1 cellular context compared by ENCODE assay signal in the genomic region with DNA sequence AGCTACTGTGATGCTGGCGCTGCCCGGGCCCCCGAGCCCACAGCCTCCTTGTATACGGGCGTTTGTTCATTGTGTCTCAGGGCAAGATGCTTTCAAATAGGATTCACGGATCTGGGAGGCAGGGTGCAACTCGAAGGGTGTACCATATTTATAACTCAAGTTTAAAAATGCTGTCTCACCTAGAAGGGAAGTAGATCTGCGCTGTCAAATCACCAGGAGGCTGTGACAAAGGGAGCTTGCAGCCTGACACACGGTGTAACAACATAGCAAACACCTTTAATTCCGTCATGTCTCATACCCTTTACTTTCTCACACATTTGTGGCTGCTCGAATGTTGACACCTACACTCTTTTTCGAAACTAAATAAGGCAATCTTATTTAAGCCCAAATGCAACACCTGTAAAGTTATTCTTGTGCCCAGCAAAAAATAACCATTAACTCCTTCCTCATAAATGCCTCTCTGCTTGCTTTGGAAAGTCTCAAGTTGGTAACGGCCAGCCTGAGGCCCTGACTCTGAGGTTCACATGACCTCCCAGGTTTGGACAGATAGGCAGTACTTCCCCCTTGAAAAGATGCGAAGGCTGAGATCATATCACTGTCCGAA.
TF ChIP-seq lines count a peak whose summit lies in the region.

No MANE protein-coding gene starts in this region.

TF ChIP-seq in K562, 482 proteins besides CTCF, POLR2A, EP300 and RAD21 (continued from another document and continues in another):
- TF ChIP-seq, protein P1, sequence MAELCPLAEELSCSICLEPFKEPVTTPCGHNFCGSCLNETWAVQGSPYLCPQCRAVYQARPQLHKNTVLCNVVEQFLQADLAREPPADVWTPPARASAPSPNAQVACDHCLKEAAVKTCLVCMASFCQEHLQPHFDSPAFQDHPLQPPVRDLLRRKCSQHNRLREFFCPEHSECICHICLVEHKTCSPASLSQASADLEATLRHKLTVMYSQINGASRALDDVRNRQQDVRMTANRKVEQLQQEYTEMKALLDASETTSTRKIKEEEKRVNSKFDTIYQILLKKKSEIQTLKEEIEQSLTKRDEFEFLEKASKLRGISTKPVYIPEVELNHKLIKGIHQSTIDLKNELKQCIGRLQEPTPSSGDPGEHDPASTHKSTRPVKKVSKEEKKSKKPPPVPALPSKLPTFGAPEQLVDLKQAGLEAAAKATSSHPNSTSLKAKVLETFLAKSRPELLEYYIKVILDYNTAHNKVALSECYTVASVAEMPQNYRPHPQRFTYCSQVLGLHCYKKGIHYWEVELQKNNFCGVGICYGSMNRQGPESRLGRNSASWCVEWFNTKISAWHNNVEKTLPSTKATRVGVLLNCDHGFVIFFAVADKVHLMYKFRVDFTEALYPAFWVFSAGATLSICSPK (IDR thresholded peaks at IDR 0.05; ENCODE audit: borderline replicate concordance): no peak
- no peak for TF ChIP-seq NFE2L1 (tag; IDR thresholded peaks at IDR 0.05; ENCODE audit: borderline replicate concordance, low read depth)
- no peak for TF ChIP-seq GTF2E2 (tag; IDR thresholded peaks at IDR 0.05)
- no peak for TF ChIP-seq MTA1 (IDR thresholded peaks at IDR 0.05; ENCODE audit: borderline replicate concordance)
- TF ChIP-seq ADNP (tag; IDR thresholded peaks at IDR 0.05): no peak
- no peak for TF ChIP-seq CCAR2 (IDR thresholded peaks at IDR 0.05; ENCODE audit: low read depth, low read length)
- no peak for TF ChIP-seq NFXL1 (CRISPR knock-in tag; IDR thresholded peaks at IDR 0.05)
- no peak for TF ChIP-seq ZBTB2 (IDR thresholded peaks at IDR 0.05)
- TF ChIP-seq PTRF (tag; IDR thresholded peaks at IDR 0.05): no peak
- no peak for TF ChIP-seq BRCA1 (IDR thresholded peaks at IDR 0.05)
- no peak for TF ChIP-seq BRCA1 (CRISPR knock-in tag; IDR thresholded peaks at IDR 0.05)
- TF ChIP-seq RFX5 (IDR thresholded peaks at IDR 0.05; ENCODE audit: low read depth, low read length): no peak
- TF ChIP-seq ZNF584 (CRISPR knock-in tag; IDR thresholded peaks at IDR 0.05; ENCODE audit: low read depth): no peak
- no peak for TF ChIP-seq IFI16 (CRISPR knock-in tag; IDR thresholded peaks at IDR 0.05)
- no peak for TF ChIP-seq GATA2 (CRISPR knock-in tag; IDR thresholded peaks at IDR 0.05)
- TF ChIP-seq HMG20A (CRISPR knock-in tag; conservative IDR thresholded peaks at IDR 0.05): no peak
- no peak for TF ChIP-seq CBFB (CRISPR knock-in tag; IDR thresholded peaks at IDR 0.05)
- TF ChIP-seq ZNF347 (CRISPR knock-in tag; IDR thresholded peaks at IDR 0.05; ENCODE audit: low read depth): no peak
- no peak for TF ChIP-seq DNMT1 (IDR thresholded peaks at IDR 0.05)
- no peak for TF ChIP-seq SMAD3 (CRISPR knock-in tag; conservative IDR thresholded peaks at IDR 0.05)
- TF ChIP-seq ZC3H11A (IDR thresholded peaks at IDR 0.05; ENCODE audit: low read depth, low read length): no peak
- no peak for TF ChIP-seq EHMT2 (IDR thresholded peaks at IDR 0.05)
- no peak for TF ChIP-seq BRF1 (IDR thresholded peaks at IDR 0.05; ENCODE audit: borderline replicate concordance, extremely low read depth, insufficient read length)
- TF ChIP-seq POU5F1 (IDR thresholded peaks at IDR 0.05; ENCODE audit: borderline replicate concordance, low read depth, low read length, partially characterized antibody): no peak
- no peak for TF ChIP-seq ZZZ3 (IDR thresholded peaks at IDR 0.05)
- TF ChIP-seq SIN3A (IDR thresholded peaks at IDR 0.05; ENCODE audit: borderline replicate concordance in 2 of 2, control insufficient read depth in 1 of 2, low read depth in 2 of 2, low read length in 2 of 2): no peak
- TF ChIP-seq SMARCE1 (IDR thresholded peaks at IDR 0.05): peak; percentile 27; the same call in 1 of the 2 replicates
- TF ChIP-seq ZC3H4 (CRISPR knock-in tag; IDR thresholded peaks at IDR 0.05; ENCODE audit: borderline replicate concordance): no peak
- no peak for TF ChIP-seq GABPB1 (CRISPR knock-in tag; IDR thresholded peaks at IDR 0.05)
- TF ChIP-seq SMAD4 (CRISPR knock-in tag; conservative IDR thresholded peaks at IDR 0.05): no peak
- TF ChIP-seq ELF2 (CRISPR knock-in tag; IDR thresholded peaks at IDR 0.05): no peak
- TF ChIP-seq ZNF431 (CRISPR knock-in tag; IDR thresholded peaks at IDR 0.05): no peak; the same call in 1 of the 2 replicates
- peak; percentile 72 for TF ChIP-seq CHD1 (IDR thresholded peaks at IDR 0.05; ENCODE audit: low read length)
- no peak for TF ChIP-seq CREB5 (CRISPR knock-in tag; IDR thresholded peaks at IDR 0.05)
- TF ChIP-seq, protein P2, sequence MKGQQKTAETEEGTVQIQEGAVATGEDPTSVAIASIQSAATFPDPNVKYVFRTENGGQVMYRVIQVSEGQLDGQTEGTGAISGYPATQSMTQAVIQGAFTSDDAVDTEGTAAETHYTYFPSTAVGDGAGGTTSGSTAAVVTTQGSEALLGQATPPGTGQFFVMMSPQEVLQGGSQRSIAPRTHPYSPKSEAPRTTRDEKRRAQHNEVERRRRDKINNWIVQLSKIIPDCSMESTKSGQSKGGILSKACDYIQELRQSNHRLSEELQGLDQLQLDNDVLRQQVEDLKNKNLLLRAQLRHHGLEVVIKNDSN (CRISPR knock-in tag; IDR thresholded peaks at IDR 0.05): no peak
- TF ChIP-seq, protein P3, sequence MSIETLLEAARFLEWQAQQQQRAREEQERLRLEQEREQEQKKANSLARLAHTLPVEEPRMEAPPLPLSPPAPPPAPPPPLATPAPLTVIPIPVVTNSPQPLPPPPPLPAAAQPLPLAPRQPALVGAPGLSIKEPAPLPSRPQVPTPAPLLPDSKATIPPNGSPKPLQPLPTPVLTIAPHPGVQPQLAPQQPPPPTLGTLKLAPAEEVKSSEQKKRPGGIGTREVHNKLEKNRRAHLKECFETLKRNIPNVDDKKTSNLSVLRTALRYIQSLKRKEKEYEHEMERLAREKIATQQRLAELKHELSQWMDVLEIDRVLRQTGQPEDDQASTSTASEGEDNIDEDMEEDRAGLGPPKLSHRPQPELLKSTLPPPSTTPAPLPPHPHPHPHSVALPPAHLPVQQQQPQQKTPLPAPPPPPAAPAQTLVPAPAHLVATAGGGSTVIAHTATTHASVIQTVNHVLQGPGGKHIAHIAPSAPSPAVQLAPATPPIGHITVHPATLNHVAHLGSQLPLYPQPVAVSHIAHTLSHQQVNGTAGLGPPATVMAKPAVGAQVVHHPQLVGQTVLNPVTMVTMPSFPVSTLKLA (conservative IDR thresholded peaks at IDR 0.05): peak in 1 of 2 experiments; percentile 34; a peak in 1 of 4 replicates
- TF ChIP-seq ZNF134 (CRISPR knock-in tag; conservative IDR thresholded peaks at IDR 0.05): no peak
- no peak for TF ChIP-seq ZNF274 (IDR thresholded peaks at IDR 0.05; ENCODE audit: borderline replicate concordance, low read depth, low read length)
- TF ChIP-seq, protein P4, sequence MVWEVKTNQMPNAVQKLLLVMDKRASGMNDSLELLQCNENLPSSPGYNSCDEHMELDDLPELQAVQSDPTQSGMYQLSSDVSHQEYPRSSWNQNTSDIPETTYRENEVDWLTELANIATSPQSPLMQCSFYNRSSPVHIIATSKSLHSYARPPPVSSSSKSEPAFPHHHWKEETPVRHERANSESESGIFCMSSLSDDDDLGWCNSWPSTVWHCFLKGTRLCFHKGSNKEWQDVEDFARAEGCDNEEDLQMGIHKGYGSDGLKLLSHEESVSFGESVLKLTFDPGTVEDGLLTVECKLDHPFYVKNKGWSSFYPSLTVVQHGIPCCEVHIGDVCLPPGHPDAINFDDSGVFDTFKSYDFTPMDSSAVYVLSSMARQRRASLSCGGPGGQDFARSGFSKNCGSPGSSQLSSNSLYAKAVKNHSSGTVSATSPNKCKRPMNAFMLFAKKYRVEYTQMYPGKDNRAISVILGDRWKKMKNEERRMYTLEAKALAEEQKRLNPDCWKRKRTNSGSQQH (CRISPR knock-in tag; IDR thresholded peaks at IDR 0.05): no peak
- TF ChIP-seq BMI1 (IDR thresholded peaks at IDR 0.05; ENCODE audit: low read length): no peak
- no peak for TF ChIP-seq SIN3B (IDR thresholded peaks at IDR 0.05; ENCODE audit: low read depth)
- TF ChIP-seq CREBBP (IDR thresholded peaks at IDR 0.05; ENCODE audit: low read depth, low read length): no peak
- TF ChIP-seq KLF1 (tag; IDR thresholded peaks at IDR 0.05): no peak
- TF ChIP-seq RFX1 (IDR thresholded peaks at IDR 0.05): no peak
- TF ChIP-seq EP400 (IDR thresholded peaks at IDR 0.05): no peak
- peak; percentile 28; the same call in 1 of the 2 replicates for TF ChIP-seq TOE1 (IDR thresholded peaks at IDR 0.05; ENCODE audit: borderline replicate concordance)
- no peak for TF ChIP-seq TOE1 (CRISPR knock-in tag; IDR thresholded peaks at IDR 0.05; ENCODE audit: borderline replicate concordance, low read depth)
- TF ChIP-seq DIDO1 (tag; IDR thresholded peaks at IDR 0.05; ENCODE audit: low read depth): no peak
- no peak for TF ChIP-seq U2AF1 (optimal IDR thresholded peaks at IDR 0.05; ENCODE audit: low read depth, low read length)
- no peak; a peak in 1 of 3 replicates for TF ChIP-seq CBX3 (IDR thresholded peaks at IDR 0.05; ENCODE audit: borderline replicate concordance in 1 of 2, low read length in 2 of 2)
- TF ChIP-seq NR4A1 (CRISPR knock-in tag; IDR thresholded peaks at IDR 0.05): no peak
- no peak for TF ChIP-seq NR4A1 (tag; IDR thresholded peaks at IDR 0.05)
- TF ChIP-seq STAT5A (IDR thresholded peaks at IDR 0.05; ENCODE audit: borderline replicate concordance, low read length): no peak
- TF ChIP-seq CBX8 (IDR thresholded peaks at IDR 0.05; ENCODE audit: borderline replicate concordance, extremely low read depth, low read depth, low read length, poor library complexity, severe bottlenecking): no peak
- TF ChIP-seq NBN (IDR thresholded peaks at IDR 0.05; ENCODE audit: low read depth): peak; percentile 41; the same call in 1 of the 2 replicates
- TF ChIP-seq HMGN3 (IDR thresholded peaks at IDR 0.05; ENCODE audit: borderline replicate concordance, extremely low read depth, insufficient read length, low read depth, low read length): no peak
- 0 out of 2 replicates have a peak, but pooled peaks have one; percentile 45 for TF ChIP-seq ZNF830 (CRISPR knock-in tag; IDR thresholded peaks at IDR 0.05)
- TF ChIP-seq BRD9 (IDR thresholded peaks at IDR 0.05; ENCODE audit: low read depth, partially characterized antibody): no peak
- no peak for TF ChIP-seq ZSCAN32 (CRISPR knock-in tag; IDR thresholded peaks at IDR 0.05)
- no peak for TF ChIP-seq BDP1 (IDR thresholded peaks at IDR 0.05; ENCODE audit: insufficient read depth, insufficient read length)
- TF ChIP-seq, protein P5, sequence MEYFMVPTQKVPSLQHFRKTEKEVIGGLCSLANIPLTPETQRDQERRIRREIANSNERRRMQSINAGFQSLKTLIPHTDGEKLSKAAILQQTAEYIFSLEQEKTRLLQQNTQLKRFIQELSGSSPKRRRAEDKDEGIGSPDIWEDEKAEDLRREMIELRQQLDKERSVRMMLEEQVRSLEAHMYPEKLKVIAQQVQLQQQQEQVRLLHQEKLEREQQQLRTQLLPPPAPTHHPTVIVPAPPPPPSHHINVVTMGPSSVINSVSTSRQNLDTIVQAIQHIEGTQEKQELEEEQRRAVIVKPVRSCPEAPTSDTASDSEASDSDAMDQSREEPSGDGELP (CRISPR knock-in tag; IDR thresholded peaks at IDR 0.05; ENCODE audit: borderline replicate concordance): no peak
- TF ChIP-seq, protein P6, sequence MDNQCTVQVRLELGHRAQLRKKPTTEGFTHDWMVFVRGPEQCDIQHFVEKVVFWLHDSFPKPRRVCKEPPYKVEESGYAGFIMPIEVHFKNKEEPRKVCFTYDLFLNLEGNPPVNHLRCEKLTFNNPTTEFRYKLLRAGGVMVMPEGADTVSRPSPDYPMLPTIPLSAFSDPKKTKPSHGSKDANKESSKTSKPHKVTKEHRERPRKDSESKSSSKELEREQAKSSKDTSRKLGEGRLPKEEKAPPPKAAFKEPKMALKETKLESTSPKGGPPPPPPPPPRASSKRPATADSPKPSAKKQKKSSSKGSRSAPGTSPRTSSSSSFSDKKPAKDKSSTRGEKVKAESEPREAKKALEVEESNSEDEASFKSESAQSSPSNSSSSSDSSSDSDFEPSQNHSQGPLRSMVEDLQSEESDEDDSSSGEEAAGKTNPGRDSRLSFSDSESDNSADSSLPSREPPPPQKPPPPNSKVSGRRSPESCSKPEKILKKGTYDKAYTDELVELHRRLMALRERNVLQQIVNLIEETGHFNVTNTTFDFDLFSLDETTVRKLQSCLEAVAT (IDR thresholded peaks at IDR 0.05): no peak
- no peak for TF ChIP-seq ZNF436 (CRISPR knock-in tag; IDR thresholded peaks at IDR 0.05)
- TF ChIP-seq ZNF212 (CRISPR knock-in tag; IDR thresholded peaks at IDR 0.05): no peak
